In genomic region chr11:59219836-59220235, GRCh38 we compare ENCODE assay signal across 14 cellular contexts. TPM values are rescaled to one million over a fixed set of nuclear protein-coding genes. Genes with fewer than 3 reads are reported as not detected.
A peak's percentile ranks its signal among the peaks of the same experiment; 100 is the strongest.
DNase-seq lines count a peak whose midpoint lies in the region; ATAC-seq, FAIRE-seq and TF ChIP-seq lines count a peak whose summit lies in the region.
"Had no signal": no experiment of that assay in that cellular context is flagged by ENCODE, and none has a peak within 500 bp of the region (broad histone marks: within the 10 kb centered on the region; RNA-seq: fewer than 3 reads in every experiment).

No MANE protein-coding gene starts in this region.

- H3K27me3 ChIP-seq in OCI-LY3 (ENCODE audit: low read depth, low read length), result no peaks in the 10 kb centered on the region
- H3K27me3 ChIP-seq: BLaER1 treated with 17β-estradiol and CSF1 and Interleukin-3, amounts not matched to agents 10 nM and 100 nM had no signal

- DNase-seq in GM12892 (ENCODE audit: insufficient read length), result no peak
- peak; percentile 38 for DNase-seq in fibroblast of mammary gland (ENCODE audit: low read depth)
- no peak for DNase-seq in NCI-H526 treated with DMSO at 0.1 percent for 48 hours (lab: John Stamatoyannopoulos, UW)
- DNase-seq: ACHN; CD4-positive, alpha-beta T cell; DMS79; KBM-7 had no signal

- no peaks in the 10 kb centered on the region for H3K27me3 Mint-ChIP-seq in stimulated activated memory B cell treated with anti-CD40 and anti-IgM and Interleukin-4, amounts not matched to agents 10 μg/mL and 1 μg/mL and 100 μg/mL, for 72 hours
- H3K27me3 Mint-ChIP-seq: CD4-positive, alpha-beta T cell had no signal

- peaks cover 3% of the 10 kb centered on the region for H3K36me3 ChIP-seq in OCI-LY3 (replicated peaks; ENCODE audit: low read depth, low read length)
- H3K36me3 ChIP-seq: BLaER1 treated with 17β-estradiol and CSF1 and Interleukin-3, amounts not matched to agents 10 nM and 100 nM; HAP-1 had no signal

- peak overlapping the region; percentile 42; the same call in 1 of the 2 replicates for H3K9ac ChIP-seq in OCI-LY3 (ENCODE audit: low read length)

- H3K36me3 Mint-ChIP-seq in stimulated activated memory B cell treated with anti-CD40 and anti-IgM and Interleukin-4, amounts not matched to agents 10 μg/mL and 1 μg/mL and 100 μg/mL, for 72 hours, result peaks cover 5% of the 10 kb centered on the region

- H3K79me2 ChIP-seq in OCI-LY3 (ENCODE audit: low read length), result peaks cover 14% of the 10 kb centered on the region

- FAIRE-seq in GM12892 (lab: Jason Lieb, UNC), result peak; percentile 75
- FAIRE-seq: H1 had no signal

- H3K4me3 ChIP-seq in OCI-LY3 (ENCODE audit: low read length), result no peak overlapping the region
- H3K4me3 ChIP-seq in fibroblast of mammary gland (ENCODE audit: control insufficient read depth, low read depth, low read length), result no peak overlapping the region
- H3K4me3 ChIP-seq: BLaER1 treated with 17β-estradiol and CSF1 and Interleukin-3, amounts not matched to agents 10 nM and 100 nM; HAP-1 had no signal

- H3K4me2 ChIP-seq in OCI-LY3 (ENCODE audit: low read length), result peak overlapping the region; percentile 58

- ATAC-seq in stimulated activated memory B cell treated with anti-CD40 and anti-IgM and Interleukin-4, amounts not matched to agents 10 μg/mL and 1 μg/mL and 100 μg/mL, for 72 hours, result no peak
- no peak for ATAC-seq in GM19395 (IDR thresholded peaks at IDR 0.05; ENCODE audit: unreplicated experiment)
- no peak for ATAC-seq in GM19351 (IDR thresholded peaks at IDR 0.05; ENCODE audit: unreplicated experiment)

- H3K4me1 Mint-ChIP-seq in stimulated activated memory B cell treated with anti-CD40 and anti-IgM and Interleukin-4, amounts not matched to agents 10 μg/mL and 1 μg/mL and 100 μg/mL, for 72 hours, result peaks cover 94% of the 10 kb centered on the region

- peak overlapping the region; percentile 30 for H3K27ac Mint-ChIP-seq in stimulated activated memory B cell treated with anti-CD40 and anti-IgM and Interleukin-4, amounts not matched to agents 10 μg/mL and 1 μg/mL and 100 μg/mL, for 72 hours
- H3K27ac Mint-ChIP-seq: CD4-positive, alpha-beta T cell had no signal

- H3K27ac ChIP-seq in OCI-LY3 (ENCODE audit: low read length), result peak overlapping the region; percentile 43; the same call in 1 of the 2 replicates

- TF ChIP-seq POLR2A in GM12892 (IDR thresholded peaks at IDR 0.05; ENCODE audit: low read depth, low read length), result no peak

- peaks cover 98% of the 10 kb centered on the region for H3K4me1 ChIP-seq in OCI-LY3 (ENCODE audit: low read length)
- H3K4me1 ChIP-seq: HAP-1 had no signal

- no peak overlapping the region for H2AFZ ChIP-seq in OCI-LY3 (ENCODE audit: low read depth, low read length)

- no peaks in the 10 kb centered on the region for H3K9me3 ChIP-seq in OCI-LY3 (ENCODE audit: insufficient read depth, low read length)
- H3K9me3 ChIP-seq: HAP-1 had no signal

- H3K9me3 Mint-ChIP-seq in stimulated activated memory B cell treated with anti-CD40 and anti-IgM and Interleukin-4, amounts not matched to agents 10 μg/mL and 1 μg/mL and 100 μg/mL, for 72 hours, result peaks cover 3% of the 10 kb centered on the region
- H3K9me3 Mint-ChIP-seq: CD4-positive, alpha-beta T cell had no signal

- no peak overlapping the region for H3K4me3 Mint-ChIP-seq in stimulated activated memory B cell treated with anti-CD40 and anti-IgM and Interleukin-4, amounts not matched to agents 10 μg/mL and 1 μg/mL and 100 μg/mL, for 72 hours
- H3K4me3 Mint-ChIP-seq: CD4-positive, alpha-beta T cell had no signal

- no peaks in the 10 kb centered on the region for H4K20me1 ChIP-seq in OCI-LY3 (ENCODE audit: insufficient read depth, low read length)
- H4K20me1 ChIP-seq: BLaER1 treated with 17β-estradiol and CSF1 and Interleukin-3, amounts not matched to agents 10 nM and 100 nM had no signal

- TF ChIP-seq CTCF in OCI-LY3 (IDR thresholded peaks at IDR 0.05; ENCODE audit: low read depth, low read length) (no peak), fibroblast of mammary gland (conservative IDR thresholded peaks at IDR 0.05; ENCODE audit: control insufficient read depth, insufficient read depth, low read depth, low read length) (no peak)

RNA-seq across cellular contexts. Expression of gene MPEG1, which starts 7.1 kb away (rescaled TPM):
- 2.6 TPM for polyA plus RNA-seq in GM12892 (2012; ENCODE audit: missing spikeins)
- polyA plus RNA-seq: H1 had no signal

RNA-seq across cellular contexts. Expression of gene DTX4, which starts 47.9 kb away (rescaled TPM):
- polyA plus RNA-seq in GM12892 (2012; ENCODE audit: missing spikeins), result 17.2 TPM
